3 cellular contexts compared by ENCODE assay signal in the genomic region with DNA sequence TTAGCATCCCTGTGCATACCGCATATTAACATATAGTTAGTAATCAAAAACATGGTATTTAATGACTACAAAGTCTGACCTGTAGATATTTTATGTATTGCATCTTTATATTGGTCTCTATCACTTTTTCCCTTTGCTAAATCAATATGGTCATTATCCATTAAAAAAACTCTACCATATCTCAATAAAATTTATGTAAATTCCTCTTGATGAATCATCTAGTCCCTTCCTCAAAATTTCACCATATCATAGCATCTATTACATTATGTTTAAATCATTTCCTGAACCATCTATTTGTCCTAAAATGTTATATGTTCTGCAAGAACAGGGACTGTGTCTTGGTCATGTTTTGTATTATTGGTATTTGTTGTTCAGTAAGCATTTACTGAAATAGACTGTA.
TF ChIP-seq lines count a peak whose summit lies in the region.

No MANE protein-coding gene starts in this region.

TF ChIP-seq in A549, 52 proteins besides CTCF, POLR2A, EP300 and RAD21:
- TF ChIP-seq, protein P1, sequence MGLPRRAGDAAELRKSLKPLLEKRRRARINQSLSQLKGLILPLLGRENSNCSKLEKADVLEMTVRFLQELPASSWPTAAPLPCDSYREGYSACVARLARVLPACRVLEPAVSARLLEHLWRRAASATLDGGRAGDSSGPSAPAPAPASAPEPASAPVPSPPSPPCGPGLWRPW (IDR thresholded peaks at IDR 0.05) = no peak
- no peak for TF ChIP-seq KDM1A (IDR thresholded peaks at IDR 0.05; ENCODE audit: low read depth)
- TF ChIP-seq HOXB13 (CRISPR knock-in tag; IDR thresholded peaks at IDR 0.05; ENCODE audit: low read depth) = no peak
TF ChIP-seq in A549: peak in this region for 0.

TF ChIP-seq in HEK293, 187 proteins besides CTCF, POLR2A, EP300 and RAD21:
- TF ChIP-seq ZNF621 (tag by site-specific recombination; IDR thresholded peaks at IDR 0.05) (no peak), ZNF664 (tag by site-specific recombination; IDR thresholded peaks at IDR 0.05) (peak; percentile 81), ZNF37A (tag by site-specific recombination; IDR thresholded peaks at IDR 0.05) (no peak)
- TF ChIP-seq, protein P2, sequence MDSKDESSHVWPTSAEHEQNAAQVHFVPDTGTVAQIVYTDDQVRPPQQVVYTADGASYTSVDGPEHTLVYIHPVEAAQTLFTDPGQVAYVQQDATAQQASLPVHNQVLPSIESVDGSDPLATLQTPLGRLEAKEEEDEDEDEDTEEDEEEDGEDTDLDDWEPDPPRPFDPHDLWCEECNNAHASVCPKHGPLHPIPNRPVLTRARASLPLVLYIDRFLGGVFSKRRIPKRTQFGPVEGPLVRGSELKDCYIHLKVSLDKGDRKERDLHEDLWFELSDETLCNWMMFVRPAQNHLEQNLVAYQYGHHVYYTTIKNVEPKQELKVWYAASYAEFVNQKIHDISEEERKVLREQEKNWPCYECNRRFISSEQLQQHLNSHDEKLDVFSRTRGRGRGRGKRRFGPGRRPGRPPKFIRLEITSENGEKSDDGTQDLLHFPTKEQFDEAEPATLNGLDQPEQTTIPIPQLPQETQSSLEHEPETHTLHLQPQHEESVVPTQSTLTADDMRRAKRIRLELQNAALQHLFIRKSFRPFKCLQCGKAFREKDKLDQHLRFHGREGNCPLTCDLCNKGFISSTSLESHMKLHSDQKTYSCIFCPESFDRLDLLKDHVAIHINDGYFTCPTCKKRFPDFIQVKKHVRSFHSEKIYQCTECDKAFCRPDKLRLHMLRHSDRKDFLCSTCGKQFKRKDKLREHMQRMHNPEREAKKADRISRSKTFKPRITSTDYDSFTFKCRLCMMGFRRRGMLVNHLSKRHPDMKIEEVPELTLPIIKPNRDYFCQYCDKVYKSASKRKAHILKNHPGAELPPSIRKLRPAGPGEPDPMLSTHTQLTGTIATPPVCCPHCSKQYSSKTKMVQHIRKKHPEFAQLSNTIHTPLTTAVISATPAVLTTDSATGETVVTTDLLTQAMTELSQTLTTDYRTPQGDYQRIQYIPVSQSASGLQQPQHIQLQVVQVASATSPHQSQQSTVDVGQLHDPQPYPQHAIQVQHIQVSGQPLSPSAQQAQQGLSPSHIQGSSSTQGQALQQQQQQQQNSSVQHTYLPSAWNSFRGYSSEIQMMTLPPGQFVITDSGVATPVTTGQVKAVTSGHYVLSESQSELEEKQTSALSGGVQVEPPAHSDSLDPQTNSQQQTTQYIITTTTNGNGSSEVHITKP (tag by site-specific recombination; IDR thresholded peaks at IDR 0.05) = no peak

TF ChIP-seq in endothelial cell of umbilical vein, 7 proteins besides CTCF, POLR2A, EP300 and RAD21:
- TF ChIP-seq FOS (IDR thresholded peaks at IDR 0.05; ENCODE audit: borderline replicate concordance, insufficient read depth, low read length) (peak; percentile 70), EZH2 (IDR thresholded peaks at IDR 0.05; ENCODE audit: borderline replicate concordance, low read depth, low read length, severe bottlenecking) (no peak), POLR2AphosphoS5 (IDR thresholded peaks at IDR 0.05; ENCODE audit: insufficient read depth, low read depth, low read length) (no peak), GATA2 (IDR thresholded peaks at IDR 0.05; ENCODE audit: insufficient read depth, insufficient read length, low read depth, low read length) (peak; percentile 84), JUN (IDR thresholded peaks at IDR 0.05; ENCODE audit: borderline replicate concordance, insufficient read depth, insufficient read length, low read depth) (peak; percentile 56)
